Comparison of ENCODE assay signal across 1 cellular context in the genomic region with DNA sequence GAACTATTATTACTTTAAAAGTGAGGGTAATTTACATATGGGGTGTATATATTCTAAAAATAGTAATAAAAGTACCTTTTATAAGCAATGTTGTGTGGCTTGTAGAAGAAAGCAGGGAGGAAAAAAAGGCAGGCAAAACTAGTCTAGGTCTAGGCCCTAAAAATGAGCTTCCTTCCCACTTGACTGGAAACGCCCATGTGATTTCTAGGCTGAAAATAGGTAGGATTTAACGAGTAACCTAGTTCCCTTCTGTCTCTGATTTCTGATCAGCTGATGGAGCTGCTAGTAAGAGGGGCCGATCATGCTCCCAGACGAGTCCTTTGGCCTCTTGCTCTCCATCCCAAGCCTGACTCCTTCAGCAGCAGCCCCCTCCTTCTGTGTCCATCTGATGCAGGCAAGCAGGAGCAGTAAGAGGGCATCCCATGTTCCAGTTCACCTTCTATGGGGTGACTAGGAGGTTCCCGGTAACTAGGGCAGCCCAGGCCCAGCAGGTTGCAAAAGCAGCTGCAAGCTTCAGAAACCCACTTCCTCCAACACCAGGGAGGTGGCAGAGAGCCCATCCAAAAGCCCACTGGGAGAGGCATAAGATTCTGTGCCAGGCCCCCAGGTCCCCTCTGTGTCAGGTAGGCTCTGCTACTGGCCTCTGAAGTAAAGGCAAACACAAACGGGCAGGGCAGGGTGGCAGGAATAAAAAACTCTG.
TF ChIP-seq lines count a peak whose summit lies in the region.

No MANE protein-coding gene starts in this region.

TF ChIP-seq in GM12878, 131 proteins besides CTCF, POLR2A, EP300 and RAD21:
- TF ChIP-seq, protein P1, sequence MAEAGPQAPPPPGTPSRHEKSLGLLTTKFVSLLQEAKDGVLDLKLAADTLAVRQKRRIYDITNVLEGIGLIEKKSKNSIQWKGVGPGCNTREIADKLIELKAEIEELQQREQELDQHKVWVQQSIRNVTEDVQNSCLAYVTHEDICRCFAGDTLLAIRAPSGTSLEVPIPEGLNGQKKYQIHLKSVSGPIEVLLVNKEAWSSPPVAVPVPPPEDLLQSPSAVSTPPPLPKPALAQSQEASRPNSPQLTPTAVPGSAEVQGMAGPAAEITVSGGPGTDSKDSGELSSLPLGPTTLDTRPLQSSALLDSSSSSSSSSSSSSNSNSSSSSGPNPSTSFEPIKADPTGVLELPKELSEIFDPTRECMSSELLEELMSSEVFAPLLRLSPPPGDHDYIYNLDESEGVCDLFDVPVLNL (IDR thresholded peaks at IDR 0.05; ENCODE audit: low read depth, low read length) = no peak
- no peak for TF ChIP-seq MEF2A (IDR thresholded peaks at IDR 0.05; ENCODE audit: insufficient read depth, low read depth, low read length)
